26 cellular contexts compared by ENCODE assay signal in genomic region chrX:729583-730409, GRCh38.
"Had no signal": no experiment of that assay in that cellular context is flagged by ENCODE, and none has a peak within 500 bp of the region (broad histone marks: within the 10 kb centered on the region; RNA-seq: fewer than 3 reads in every experiment).

No MANE protein-coding gene starts in this region.

- H3K4me2 ChIP-seq: smooth muscle cell had no signal

- H3K27ac Mint-ChIP-seq: immature natural killer cell; naive B cell; nephron progenitor cell; progenitor cell of endocrine pancreas; stimulated activated naive CD8-positive, alpha-beta T cell treated with anti-CD3 and anti-CD28 coated beads, Interleukin-15, Interleukin-2, amounts not matched to agents 100 ng/mL and 50 ng/mL, for 24 hours had no signal

- H3K9me3 ChIP-seq: gastroesophageal sphincter, left ventricle myocardium inferior, lower lobe of right lung, ovary, thoracic aorta, transverse colon had no signal

- H3K4me1 Mint-ChIP-seq: immature natural killer cell had no signal

- H3K4me3 ChIP-seq: dorsolateral prefrontal cortex, esophagus squamous epithelium, gastroesophageal sphincter, left ventricle myocardium inferior, lower lobe of right lung, ovary, smooth muscle cell, thoracic aorta, transverse colon had no signal

- H3K27me3 Mint-ChIP-seq: naive B cell; stimulated activated naive CD8-positive, alpha-beta T cell treated with anti-CD3 and anti-CD28 coated beads, Interleukin-15, Interleukin-2, amounts not matched to agents 100 ng/mL and 50 ng/mL, for 24 hours had no signal

- H3K4me3 Mint-ChIP-seq: immature natural killer cell; nephron progenitor cell; stimulated activated naive CD8-positive, alpha-beta T cell treated with anti-CD3 and anti-CD28 coated beads, Interleukin-15, Interleukin-2, amounts not matched to agents 100 ng/mL and 50 ng/mL, for 24 hours had no signal

- H3K36me3 Mint-ChIP-seq: immature natural killer cell, naive B cell had no signal

- H3K4me1 ChIP-seq: esophagus squamous epithelium, gastroesophageal sphincter, left ventricle myocardium inferior, lower lobe of right lung, transverse colon had no signal

- DNase-seq: caudate nucleus; cortex of kidney; dorsolateral prefrontal cortex; effector memory CD4-positive, alpha-beta T cell; esophagus squamous epithelium; foreskin fibroblast; glutamatergic neuron; immature natural killer cell; kidney; left cardiac atrium; left ventricle myocardium inferior; lower lobe of right lung; mesenchymal stem cell; naive B cell; nephron progenitor cell; ovary; right cardiac atrium; stimulated activated CD4-positive, alpha-beta T cell treated with anti-CD3 and anti-CD28 coated beads, Interleukin-2, amount 100 ng/mL, for 48 hours; substantia nigra; transverse colon had no signal

- H3K9me3 Mint-ChIP-seq: stimulated activated naive CD8-positive, alpha-beta T cell treated with anti-CD3 and anti-CD28 coated beads, Interleukin-15, Interleukin-2, amounts not matched to agents 100 ng/mL and 50 ng/mL, for 24 hours had no signal

- FAIRE-seq: kidney had no signal

- H3K36me3 ChIP-seq: esophagus squamous epithelium, gastroesophageal sphincter, left ventricle myocardium inferior, lower lobe of right lung, ovary, thoracic aorta, transverse colon had no signal

- ATAC-seq: gastroesophageal sphincter, left cardiac atrium, right cardiac atrium had no signal

- H3K27me3 ChIP-seq: esophagus squamous epithelium, gastroesophageal sphincter, ovary, transverse colon had no signal

- H3K27ac ChIP-seq: dorsolateral prefrontal cortex, epithelial cell of prostate, esophagus squamous epithelium, gastroesophageal sphincter, left ventricle myocardium inferior, lower lobe of right lung, ovary, thoracic aorta, transverse colon had no signal
